ENCODE assay signal across 12 cellular contexts in the genomic region with DNA sequence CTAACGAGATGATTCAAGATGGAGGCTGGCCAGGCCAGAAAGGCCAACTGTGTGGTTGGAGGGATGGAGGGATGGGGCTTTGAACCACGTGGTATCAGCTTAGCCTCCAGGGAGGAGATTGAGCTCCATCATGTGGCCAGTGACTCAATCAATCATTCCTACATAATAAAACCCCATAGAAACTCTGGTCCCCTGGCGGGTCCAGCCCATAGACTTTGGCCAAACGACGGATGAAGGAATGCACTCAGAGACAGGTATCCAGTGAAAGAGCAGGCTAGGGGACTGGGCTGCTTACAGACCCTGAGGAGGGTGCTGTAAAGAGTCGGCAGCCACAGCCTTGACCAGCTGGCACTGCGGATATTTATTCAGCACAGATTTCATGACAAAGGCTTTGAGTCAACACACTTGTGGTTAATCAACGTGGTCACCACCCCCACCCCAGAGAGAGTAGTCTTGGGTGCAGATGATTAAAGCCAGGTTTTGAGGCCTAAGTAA.
A peak's percentile ranks its signal among the peaks of the same experiment; 100 is the strongest.
DNase-seq lines count a peak whose midpoint lies in the region; ATAC-seq, FAIRE-seq and TF ChIP-seq lines count a peak whose summit lies in the region.
"Had no signal": no experiment of that assay in that cellular context is flagged by ENCODE, and none has a peak within 500 bp of the region (broad histone marks: within the 10 kb centered on the region; RNA-seq: fewer than 3 reads in every experiment).

No MANE protein-coding gene starts in this region.

- H3K9me3 ChIP-seq in MM.1S (replicated peaks; ENCODE audit: insufficient read depth, low read length), result no peaks in the 10 kb centered on the region
- H3K9me3 ChIP-seq in osteoblast (ENCODE audit: low read depth, low read length), result no peaks in the 10 kb centered on the region

- no peaks in the 10 kb centered on the region for H4K20me1 ChIP-seq in MM.1S (ENCODE audit: insufficient read depth, low read length)
- H4K20me1 ChIP-seq in osteoblast (ENCODE audit: insufficient read depth, low read length), result no peaks in the 10 kb centered on the region

- H3K4me2 ChIP-seq in MM.1S (ENCODE audit: low read depth, low read length) (no peak overlapping the region), osteoblast (ENCODE audit: insufficient read depth, low read length) (peak overlapping the region; percentile 12)

- H3K9me2 ChIP-seq in MM.1S (replicated peaks; ENCODE audit: insufficient read depth, low read length), result no peaks in the 10 kb centered on the region

- no peak for FAIRE-seq in bronchial epithelial cell (lab: Jason Lieb, UNC)

- H3K79me2 ChIP-seq in MM.1S (ENCODE audit: low read length) (no peaks in the 10 kb centered on the region), osteoblast (ENCODE audit: insufficient read depth, low read length) (no peaks in the 10 kb centered on the region)

- H3K4me1 ChIP-seq in MM.1S (ENCODE audit: low read length), result no peaks in the 10 kb centered on the region
- H3K4me1 ChIP-seq in osteoblast (ENCODE audit: insufficient read depth, low read length), result peaks cover 18% of the 10 kb centered on the region

- peak; percentile 19 for TF ChIP-seq CTCF in MM.1S (IDR thresholded peaks at IDR 0.05; ENCODE audit: low read length)
- TF ChIP-seq CTCF in bronchial epithelial cell (IDR thresholded peaks at IDR 0.05; ENCODE audit: insufficient read depth, low read length, severe bottlenecking), result no peak
- no peak for TF ChIP-seq CTCF in osteoblast (IDR thresholded peaks at IDR 0.05; ENCODE audit: extremely low read depth, low read depth, low read length)

- ATAC-seq in GM18907 (IDR thresholded peaks at IDR 0.05; ENCODE audit: unreplicated experiment), result no peak

- H3K27me3 ChIP-seq in MM.1S (replicated peaks; ENCODE audit: insufficient read depth, low read length) (no peaks in the 10 kb centered on the region), bronchial epithelial cell (ENCODE audit: control insufficient read depth, insufficient read depth, low read length) (no peaks in the 10 kb centered on the region), osteoblast (ENCODE audit: insufficient read depth, low read length) (peaks cover 17% of the 10 kb centered on the region)

- no peak overlapping the region for H2AFZ ChIP-seq in MM.1S (ENCODE audit: low read length)
- H2AFZ ChIP-seq in osteoblast (ENCODE audit: low read length), result peak overlapping the region; percentile 41

- H3K27ac ChIP-seq in MM.1S (ENCODE audit: low read length), result no peak overlapping the region
- H3K27ac ChIP-seq in osteoblast (ENCODE audit: low read depth, low read length), result no peak overlapping the region

- peak; percentile 15 for DNase-seq in activated CD4-positive, CD25-positive, alpha-beta regulatory T cell treated with anti-CD3 and anti-CD28 coated beads, Interleukin-2, amount 50 U/mL, for 72 hours
- DNase-seq in activated CD4-positive, CD25-positive, alpha-beta regulatory T cell (lab: John Stamatoyannopoulos, UW), result no peak
- DNase-seq in MM.1S (no peak), bronchial epithelial cell (ENCODE audit: low read depth) (peak; percentile 3), osteoblast (ENCODE audit: insufficient read length, low spot score, missing footprints) (peak; percentile 65), SHP77 (lab: John Stamatoyannopoulos, UW) (no peak), middle frontal gyrus (ENCODE audit: extremely low spot score, low spot score) (no peak)
- DNase-seq: ACHN; activated effector memory CD4-positive, alpha-beta T cell treated with anti-CD3 and anti-CD28 coated beads, Interleukin-2, amount 50 U/mL, for 16 hours; hypothalamus; NCI-H1417 treated with DMSO at 0.1 percent for 48 hours had no signal

- no peaks in the 10 kb centered on the region for H3K36me3 ChIP-seq in MM.1S (replicated peaks; ENCODE audit: insufficient read depth, low read length)
- no peaks in the 10 kb centered on the region for H3K36me3 ChIP-seq in bronchial epithelial cell (ENCODE audit: control insufficient read depth, insufficient read depth, low read length)
- no peaks in the 10 kb centered on the region for H3K36me3 ChIP-seq in osteoblast (ENCODE audit: insufficient read depth, low read length)

- H3K9ac ChIP-seq in MM.1S (ENCODE audit: low read length), result no peak overlapping the region

- no peaks in the 10 kb centered on the region for H3F3A ChIP-seq in MM.1S (ENCODE audit: insufficient read depth, low read length)

- H3K4me3 ChIP-seq in MM.1S (ENCODE audit: low read length), result no peak overlapping the region
- H3K4me3 ChIP-seq in bronchial epithelial cell (ENCODE audit: low read depth, low read length), result no peak overlapping the region
- H3K4me3 ChIP-seq in osteoblast (ENCODE audit: insufficient read depth, low read length), result no peak overlapping the region

Comparison
In these comparisons a context has a peak if more than half of its experiments do, and no peak if none do; other contexts are left out.
1. DNase-seq: peak in activated CD4-positive, CD25-positive, alpha-beta regulatory T cell treated with anti-CD3 and anti-CD28 coated beads, Interleukin-2, amount 50 U/mL, for 72 hours (single experiment), bronchial epithelial cell (single experiment) and osteoblast (single experiment); none in activated CD4-positive, CD25-positive, alpha-beta regulatory T cell (0 of 4), MM.1S (single experiment), SHP77 (0 of 2) and middle frontal gyrus (single experiment).